1 cellular context compared by ENCODE assay signal in genomic region chr17:19718613-19719364, GRCh38.
TF ChIP-seq lines count a peak whose summit lies in the region.

No MANE protein-coding gene starts in this region.

TF ChIP-seq in HepG2, 621 proteins besides CTCF, POLR2A, EP300 and RAD21 (continued from another document):
- TF ChIP-seq ZNF777 (CRISPR knock-in tag; IDR thresholded peaks at IDR 0.05): no peak
- TF ChIP-seq ZBTB1 (CRISPR knock-in tag; IDR thresholded peaks at IDR 0.05; ENCODE audit: borderline replicate concordance): no peak
- TF ChIP-seq TRAFD1 (CRISPR knock-in tag; IDR thresholded peaks at IDR 0.05; ENCODE audit: borderline replicate concordance): no peak
- peak; percentile 30; the same call in 1 of the 2 replicates for TF ChIP-seq KDM2A (CRISPR knock-in tag; IDR thresholded peaks at IDR 0.05; ENCODE audit: borderline replicate concordance, low read depth)
- TF ChIP-seq GABPB1 (CRISPR knock-in tag; IDR thresholded peaks at IDR 0.05): no peak
- no peak for TF ChIP-seq ZNF83 (CRISPR knock-in tag; IDR thresholded peaks at IDR 0.05; ENCODE audit: borderline replicate concordance)
- TF ChIP-seq CEBPZ (IDR thresholded peaks at IDR 0.05; ENCODE audit: low read length): no peak
- no peak for TF ChIP-seq GMEB1 (CRISPR knock-in tag; IDR thresholded peaks at IDR 0.05; ENCODE audit: borderline replicate concordance)
- TF ChIP-seq ETV6 (CRISPR knock-in tag; conservative IDR thresholded peaks at IDR 0.05): no peak
- no peak for TF ChIP-seq ZNF784 (CRISPR knock-in tag; IDR thresholded peaks at IDR 0.05; ENCODE audit: borderline replicate concordance)
- 0 out of 2 replicates have a peak, but pooled peaks have one; percentile 30 for TF ChIP-seq ZMYM2 (CRISPR knock-in tag; IDR thresholded peaks at IDR 0.05)
- no peak for TF ChIP-seq ZNF20 (CRISPR knock-in tag; IDR thresholded peaks at IDR 0.05)
- TF ChIP-seq CBX5 (CRISPR knock-in tag; IDR thresholded peaks at IDR 0.05; ENCODE audit: borderline replicate concordance): no peak
- peak; percentile 14; the same call in 1 of the 2 replicates for TF ChIP-seq SALL1 (CRISPR knock-in tag; IDR thresholded peaks at IDR 0.05)
- TF ChIP-seq, protein P1, sequence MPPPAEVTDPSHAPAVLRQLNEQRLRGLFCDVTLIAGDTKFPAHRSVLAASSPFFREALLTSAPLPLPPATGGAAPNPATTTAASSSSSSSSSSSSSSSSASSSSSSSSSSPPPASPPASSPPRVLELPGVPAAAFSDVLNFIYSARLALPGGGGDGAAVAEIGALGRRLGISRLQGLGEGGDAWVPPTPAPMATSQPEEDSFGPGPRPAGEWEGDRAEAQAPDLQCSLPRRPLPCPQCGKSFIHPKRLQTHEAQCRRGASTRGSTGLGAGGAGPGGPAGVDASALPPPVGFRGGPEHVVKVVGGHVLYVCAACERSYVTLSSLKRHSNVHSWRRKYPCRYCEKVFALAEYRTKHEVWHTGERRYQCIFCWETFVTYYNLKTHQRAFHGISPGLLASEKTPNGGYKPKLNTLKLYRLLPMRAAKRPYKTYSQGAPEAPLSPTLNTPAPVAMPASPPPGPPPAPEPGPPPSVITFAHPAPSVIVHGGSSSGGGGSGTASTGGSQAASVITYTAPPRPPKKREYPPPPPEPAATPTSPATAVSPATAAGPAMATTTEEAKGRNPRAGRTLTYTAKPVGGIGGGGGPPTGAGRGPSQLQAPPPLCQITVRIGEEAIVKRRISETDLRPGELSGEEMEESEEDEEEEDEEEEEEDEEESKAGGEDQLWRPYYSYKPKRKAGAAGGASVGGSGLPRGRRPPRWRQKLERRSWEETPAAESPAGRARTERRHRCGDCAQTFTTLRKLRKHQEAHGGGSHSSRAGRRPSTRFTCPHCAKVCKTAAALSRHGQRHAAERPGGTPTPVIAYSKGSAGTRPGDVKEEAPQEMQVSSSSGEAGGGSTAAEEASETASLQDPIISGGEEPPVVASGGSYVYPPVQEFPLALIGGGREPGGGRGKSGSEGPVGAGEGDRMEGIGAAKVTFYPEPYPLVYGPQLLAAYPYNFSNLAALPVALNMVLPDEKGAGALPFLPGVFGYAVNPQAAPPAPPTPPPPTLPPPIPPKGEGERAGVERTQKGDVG (CRISPR knock-in tag; IDR thresholded peaks at IDR 0.05; ENCODE audit: borderline replicate concordance): no peak
- no peak for TF ChIP-seq ATF5 (CRISPR knock-in tag; IDR thresholded peaks at IDR 0.05; ENCODE audit: low read depth)
- no peak for TF ChIP-seq KLF16 (CRISPR knock-in tag; IDR thresholded peaks at IDR 0.05)
- TF ChIP-seq ZNF749 (CRISPR knock-in tag; IDR thresholded peaks at IDR 0.05; ENCODE audit: borderline replicate concordance): no peak
- TF ChIP-seq TBP (CRISPR knock-in tag; IDR thresholded peaks at IDR 0.05): no peak
- TF ChIP-seq, protein P2, sequence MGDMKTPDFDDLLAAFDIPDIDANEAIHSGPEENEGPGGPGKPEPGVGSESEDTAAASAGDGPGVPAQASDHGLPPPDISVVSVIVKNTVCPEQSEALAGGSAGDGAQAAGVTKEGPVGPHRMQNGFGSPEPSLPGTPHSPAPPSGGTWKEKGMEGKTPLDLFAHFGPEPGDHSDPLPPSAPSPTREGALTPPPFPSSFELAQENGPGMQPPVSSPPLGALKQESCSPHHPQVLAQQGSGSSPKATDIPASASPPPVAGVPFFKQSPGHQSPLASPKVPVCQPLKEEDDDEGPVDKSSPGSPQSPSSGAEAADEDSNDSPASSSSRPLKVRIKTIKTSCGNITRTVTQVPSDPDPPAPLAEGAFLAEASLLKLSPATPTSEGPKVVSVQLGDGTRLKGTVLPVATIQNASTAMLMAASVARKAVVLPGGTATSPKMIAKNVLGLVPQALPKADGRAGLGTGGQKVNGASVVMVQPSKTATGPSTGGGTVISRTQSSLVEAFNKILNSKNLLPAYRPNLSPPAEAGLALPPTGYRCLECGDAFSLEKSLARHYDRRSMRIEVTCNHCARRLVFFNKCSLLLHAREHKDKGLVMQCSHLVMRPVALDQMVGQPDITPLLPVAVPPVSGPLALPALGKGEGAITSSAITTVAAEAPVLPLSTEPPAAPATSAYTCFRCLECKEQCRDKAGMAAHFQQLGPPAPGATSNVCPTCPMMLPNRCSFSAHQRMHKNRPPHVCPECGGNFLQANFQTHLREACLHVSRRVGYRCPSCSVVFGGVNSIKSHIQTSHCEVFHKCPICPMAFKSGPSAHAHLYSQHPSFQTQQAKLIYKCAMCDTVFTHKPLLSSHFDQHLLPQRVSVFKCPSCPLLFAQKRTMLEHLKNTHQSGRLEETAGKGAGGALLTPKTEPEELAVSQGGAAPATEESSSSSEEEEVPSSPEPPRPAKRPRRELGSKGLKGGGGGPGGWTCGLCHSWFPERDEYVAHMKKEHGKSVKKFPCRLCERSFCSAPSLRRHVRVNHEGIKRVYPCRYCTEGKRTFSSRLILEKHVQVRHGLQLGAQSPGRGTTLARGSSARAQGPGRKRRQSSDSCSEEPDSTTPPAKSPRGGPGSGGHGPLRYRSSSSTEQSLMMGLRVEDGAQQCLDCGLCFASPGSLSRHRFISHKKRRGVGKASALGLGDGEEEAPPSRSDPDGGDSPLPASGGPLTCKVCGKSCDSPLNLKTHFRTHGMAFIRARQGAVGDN (CRISPR knock-in tag; IDR thresholded peaks at IDR 0.05): peak; percentile 40; the same call in 1 of the 2 replicates
- TF ChIP-seq SMC3 (IDR thresholded peaks at IDR 0.05; ENCODE audit: low read length): peak; percentile 39; the same call in 1 of the 2 replicates
- TF ChIP-seq LCORL (IDR thresholded peaks at IDR 0.05): no peak
- TF ChIP-seq LCORL (CRISPR knock-in tag; IDR thresholded peaks at IDR 0.05): no peak
- TF ChIP-seq GZF1 (CRISPR knock-in tag; IDR thresholded peaks at IDR 0.05): no peak
- no peak for TF ChIP-seq JUNB (CRISPR knock-in tag; IDR thresholded peaks at IDR 0.05; ENCODE audit: borderline replicate concordance)
- TF ChIP-seq NR0B2 (CRISPR knock-in tag; IDR thresholded peaks at IDR 0.05): no peak
- no peak for TF ChIP-seq MEIS1 (CRISPR knock-in tag; IDR thresholded peaks at IDR 0.05; ENCODE audit: borderline replicate concordance)
- no peak for TF ChIP-seq RARA (CRISPR knock-in tag; IDR thresholded peaks at IDR 0.05)
- no peak for TF ChIP-seq SIX1 (CRISPR knock-in tag; IDR thresholded peaks at IDR 0.05; ENCODE audit: borderline replicate concordance)
- no peak for TF ChIP-seq ATF3 (CRISPR knock-in tag; IDR thresholded peaks at IDR 0.05)
- no peak for TF ChIP-seq NCOA5 (CRISPR knock-in tag; IDR thresholded peaks at IDR 0.05)
- TF ChIP-seq ZNF383 (CRISPR knock-in tag; IDR thresholded peaks at IDR 0.05; ENCODE audit: borderline replicate concordance): no peak
- TF ChIP-seq ZSCAN29 (CRISPR knock-in tag; conservative IDR thresholded peaks at IDR 0.05): 0 out of 2 replicates have a peak, but pooled peaks have one; percentile 6
- TF ChIP-seq ZSCAN12 (CRISPR knock-in tag; IDR thresholded peaks at IDR 0.05): no peak
- TF ChIP-seq HOXD1 (CRISPR knock-in tag; IDR thresholded peaks at IDR 0.05): no peak
- TF ChIP-seq, protein P3, sequence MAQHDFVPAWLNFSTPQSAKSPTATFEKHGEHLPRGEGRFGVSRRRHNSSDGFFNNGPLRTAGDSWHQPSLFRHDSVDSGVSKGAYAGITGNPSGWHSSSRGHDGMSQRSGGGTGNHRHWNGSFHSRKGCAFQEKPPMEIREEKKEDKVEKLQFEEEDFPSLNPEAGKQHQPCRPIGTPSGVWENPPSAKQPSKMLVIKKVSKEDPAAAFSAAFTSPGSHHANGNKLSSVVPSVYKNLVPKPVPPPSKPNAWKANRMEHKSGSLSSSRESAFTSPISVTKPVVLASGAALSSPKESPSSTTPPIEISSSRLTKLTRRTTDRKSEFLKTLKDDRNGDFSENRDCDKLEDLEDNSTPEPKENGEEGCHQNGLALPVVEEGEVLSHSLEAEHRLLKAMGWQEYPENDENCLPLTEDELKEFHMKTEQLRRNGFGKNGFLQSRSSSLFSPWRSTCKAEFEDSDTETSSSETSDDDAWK (CRISPR knock-in tag; IDR thresholded peaks at IDR 0.05): no peak
- no peak for TF ChIP-seq BRCA1 (CRISPR knock-in tag; IDR thresholded peaks at IDR 0.05)
